11 cellular contexts compared by ENCODE assay signal in genomic region chr2:70090706-70091334, GRCh38. TPM values are rescaled to one million over a fixed set of nuclear protein-coding genes. Genes with fewer than 3 reads are reported as not detected.
DNase-seq lines count a peak whose midpoint lies in the region; ATAC-seq and TF ChIP-seq lines count a peak whose summit lies in the region.
"Had no signal": no experiment of that assay in that cellular context is flagged by ENCODE, and none has a peak within 500 bp of the region (broad histone marks: within the 10 kb centered on the region; RNA-seq: fewer than 3 reads in every experiment).

No MANE protein-coding gene starts in this region.

- WGBS in endodermal cell (ENCODE audit: insufficient coverage in 1 of 2, insufficient read length in 1 of 2), 2 experiments: 93 to 95% methylated on average over 4 of the region's 4 CpGs
- WGBS in smooth muscle cell (ENCODE audit: low lambda C conversion rate): 93% methylated on average over 4 of the region's 4 CpGs

- H3K36me3 Mint-ChIP-seq in GM23338 (ENCODE audit: low read depth): peaks cover 28% of the 10 kb centered on the region
- H3K36me3 Mint-ChIP-seq in endodermal cell (ENCODE audit: low read depth): peaks cover 18% of the 10 kb centered on the region

- H3K4me1 ChIP-seq in GM23338 (ENCODE audit: insufficient read depth): peaks cover 6% of the 10 kb centered on the region
- no peaks in the 10 kb centered on the region for H3K4me1 ChIP-seq in endodermal cell (ENCODE audit: control insufficient read depth, insufficient read depth, low read length)
- H3K4me1 ChIP-seq in smooth muscle cell (ENCODE audit: low read depth): peaks cover 4% of the 10 kb centered on the region

- H3K9me3 ChIP-seq in SU-DHL-6 (ENCODE audit: insufficient read depth, low read length) (no peaks in the 10 kb centered on the region), endodermal cell (ENCODE audit: control insufficient read depth, low read length) (no peaks in the 10 kb centered on the region), smooth muscle cell (replicated peaks; ENCODE audit: low read depth) (no peaks in the 10 kb centered on the region)

- H2AFZ ChIP-seq in GM23338: no peak overlapping the region
- no peak overlapping the region for H2AFZ ChIP-seq in SU-DHL-6 (ENCODE audit: low read depth, low read length, severe bottlenecking)
- no peak overlapping the region for H2AFZ ChIP-seq in smooth muscle cell (ENCODE audit: low read depth)

- H3K4me2 ChIP-seq in GM23338: no peak overlapping the region
- peak overlapping the region; percentile 100 for H3K4me2 ChIP-seq in SU-DHL-6 (ENCODE audit: low read depth, low read length, poor library complexity, severe bottlenecking)
- H3K4me2 ChIP-seq in smooth muscle cell: no peak overlapping the region

- H3K27ac Mint-ChIP-seq in GM23338 (no peak overlapping the region), endodermal cell (no peak overlapping the region)

- DNase-seq in GM23338 (ENCODE audit: low spot score) (no peak), endodermal cell (no peak), smooth muscle cell (lab: John Stamatoyannopoulos, UW; ENCODE audit: unreplicated experiment) (no peak), NCI-H187 (lab: John Stamatoyannopoulos, UW) (no peak), GM10248 (ENCODE audit: extremely low spot score) (no peak)
- no peak for DNase-seq in stimulated activated naive CD4-positive, alpha-beta T cell (lab: John Stamatoyannopoulos, UW)
- DNase-seq: foreskin melanocyte; GF-D8; stimulated activated CD4-positive, alpha-beta T cell treated with anti-CD3 and anti-CD28 coated beads, Interleukin-2, amount 100 ng/mL, for 24 hours had no signal

- no peaks in the 10 kb centered on the region for H3K27me3 ChIP-seq in GM23338 (ENCODE audit: insufficient read depth)
- H3K27me3 ChIP-seq in SU-DHL-6 (ENCODE audit: low read length): no peaks in the 10 kb centered on the region
- H3K27me3 ChIP-seq in endodermal cell (ENCODE audit: control insufficient read depth, insufficient read depth, low read length, poor library complexity, severe bottlenecking): no peaks in the 10 kb centered on the region
- no peaks in the 10 kb centered on the region for H3K27me3 ChIP-seq in smooth muscle cell (ENCODE audit: low read depth)

- H3K4me1 Mint-ChIP-seq in GM23338 (peaks cover 13% of the 10 kb centered on the region), endodermal cell (peaks cover 13% of the 10 kb centered on the region)

- H4K20me1 ChIP-seq in GM23338 (replicated peaks; ENCODE audit: insufficient read depth): 0 out of 2 replicates have a peak, but pooled peaks cover 5% of the 10 kb centered on the region
- no peaks in the 10 kb centered on the region for H4K20me1 ChIP-seq in SU-DHL-6 (ENCODE audit: low read depth, low read length)
- peaks cover 17% of the 10 kb centered on the region for H4K20me1 ChIP-seq in smooth muscle cell (ENCODE audit: low read depth)

- H3K79me2 ChIP-seq in GM23338 (replicated peaks; ENCODE audit: insufficient read depth) (peaks cover 19% of the 10 kb centered on the region), SU-DHL-6 (ENCODE audit: insufficient read depth, low read length) (peaks cover 20% of the 10 kb centered on the region), smooth muscle cell (ENCODE audit: low read depth) (peaks cover 21% of the 10 kb centered on the region)

- POLR2A ChIA-PET in GM10248 (lab: Yijun Ruan, JAX): interaction anchor here (0.7 kb wide), 1 partner anchor 17 kb away, joined by 4 read pairs; no protein-coding TSS in a partner anchor

- H3K9ac ChIP-seq in SU-DHL-6 (ENCODE audit: low read length): peak overlapping the region; percentile 99; the same call in 1 of the 2 replicates
- no peak overlapping the region for H3K9ac ChIP-seq in endodermal cell (ENCODE audit: extremely low read depth, low read length, poor library complexity, severe bottlenecking)
- no peak overlapping the region for H3K9ac ChIP-seq in smooth muscle cell (ENCODE audit: low read depth)

- H3K36me3 ChIP-seq in GM23338 (ENCODE audit: insufficient read depth) (peaks cover 6% of the 10 kb centered on the region; the same call in 1 of the 2 replicates), SU-DHL-6 (ENCODE audit: low read length) (peaks cover 15% of the 10 kb centered on the region), endodermal cell (ENCODE audit: control insufficient read depth, insufficient read depth, low read length) (peaks cover 11% of the 10 kb centered on the region), smooth muscle cell (ENCODE audit: low read depth) (no peaks in the 10 kb centered on the region)

- no peaks in the 10 kb centered on the region for H3K9me2 ChIP-seq in GM23338 (ENCODE audit: insufficient read depth)
- H3K9me2 ChIP-seq in SU-DHL-6 (replicated peaks; ENCODE audit: insufficient read depth, low read length): no peaks in the 10 kb centered on the region

- TF ChIP-seq CTCF in GM23338 (conservative IDR thresholded peaks at IDR 0.05; ENCODE audit: low read depth in 2 of 2): no peak
- no peak for TF ChIP-seq CTCF in SU-DHL-6 (IDR thresholded peaks at IDR 0.05; ENCODE audit: insufficient read depth, low read length, poor library complexity, severe bottlenecking)
- TF ChIP-seq CTCF in endodermal cell (conservative IDR thresholded peaks at IDR 0.05): no peak
- no peak for TF ChIP-seq CTCF in smooth muscle cell (IDR thresholded peaks at IDR 0.05; ENCODE audit: borderline replicate concordance, insufficient read depth, poor library complexity, severe bottlenecking)
- TF ChIP-seq CTCF in GM10248 (IDR thresholded peaks at IDR 0.05; ENCODE audit: control extremely low read depth, extremely low read depth, low read depth, missing control alignments): no peak

- H3K27me3 Mint-ChIP-seq in GM23338 (ENCODE audit: insufficient read depth, low read depth, poor library complexity) (peaks cover 38% of the 10 kb centered on the region), endodermal cell (ENCODE audit: insufficient read depth) (no peaks in the 10 kb centered on the region)

- H3K9me3 Mint-ChIP-seq in GM23338: peaks cover 11% of the 10 kb centered on the region
- H3K9me3 Mint-ChIP-seq in endodermal cell: no peaks in the 10 kb centered on the region

- H3F3A ChIP-seq in GM23338 (replicated peaks; ENCODE audit: low read depth) (peaks cover 32% of the 10 kb centered on the region), SU-DHL-6 (ENCODE audit: insufficient read depth) (peaks cover 66% of the 10 kb centered on the region), smooth muscle cell (ENCODE audit: low read depth) (peaks cover 13% of the 10 kb centered on the region)

- H3K27ac ChIP-seq in GM23338 (ENCODE audit: low read depth) (peak overlapping the region; percentile 100), SU-DHL-6 (ENCODE audit: low read depth, low read length) (peak overlapping the region; percentile 98), endodermal cell (ENCODE audit: low read depth, low read length) (no peak overlapping the region), smooth muscle cell (ENCODE audit: low read depth) (peak overlapping the region; percentile 5)

- H3K4me3 Mint-ChIP-seq in GM23338 (no peak overlapping the region; the same call in 2 of the 3 replicates), endodermal cell (peak overlapping the region; percentile 98)

- ATAC-seq in GM23338: no peak
- no peak for ATAC-seq in HG02610 (IDR thresholded peaks at IDR 0.05; ENCODE audit: unreplicated experiment)

- H3K4me3 ChIP-seq in GM23338 (no peak overlapping the region), SU-DHL-6 (ENCODE audit: insufficient read depth, low read length, poor library complexity, severe bottlenecking) (no peak overlapping the region), endodermal cell (ENCODE audit: low read length) (no peak overlapping the region), smooth muscle cell (no peak overlapping the region)

- CTCF ChIA-PET in GM10248 (lab: Yijun Ruan, JAX): interaction anchor here (0.6 to 2.1 kb wide), 3 partner anchors 14 to 51 kb away, joined by 3 to 10 read pairs (median 3); no protein-coding TSS in a partner anchor

TF ChIP-seq in GM23338, 12 proteins besides CTCF, POLR2A, EP300 and RAD21:
- no peak for TF ChIP-seq ZNF331 (CRISPR knock-in tag; IDR thresholded peaks at IDR 0.05; ENCODE audit: low read depth)

RNA-seq across cellular contexts. Expression of gene PCBP1, which starts 3.5 kb away (rescaled TPM):
- total RNA-seq in GM23338 (2014; rRNA removed; shearing (Covaris generic)): 212 and 254 TPM in 2 replicates
- polyA plus RNA-seq in GM23338 (2016; fragmentation: Nextera tagmentation; extraction: Ambion mirVana): 393 and 400 TPM in 2 replicates
- total RNA-seq in endodermal cell: 100 to 1,000 TPM; 344 to 357 TPM
- 354 TPM for polyA plus RNA-seq in endodermal cell (2013, experiment 1 of 2)
- 313 TPM for polyA plus RNA-seq in endodermal cell (2013, experiment 2 of 2)
- 90.7 and 109 TPM in 2 replicates for total RNA-seq in smooth muscle cell
- 145 and 150 TPM in 2 replicates for polyA plus RNA-seq in smooth muscle cell
